Comparison of ENCODE assay signal across 16 cellular contexts in the genomic region with DNA sequence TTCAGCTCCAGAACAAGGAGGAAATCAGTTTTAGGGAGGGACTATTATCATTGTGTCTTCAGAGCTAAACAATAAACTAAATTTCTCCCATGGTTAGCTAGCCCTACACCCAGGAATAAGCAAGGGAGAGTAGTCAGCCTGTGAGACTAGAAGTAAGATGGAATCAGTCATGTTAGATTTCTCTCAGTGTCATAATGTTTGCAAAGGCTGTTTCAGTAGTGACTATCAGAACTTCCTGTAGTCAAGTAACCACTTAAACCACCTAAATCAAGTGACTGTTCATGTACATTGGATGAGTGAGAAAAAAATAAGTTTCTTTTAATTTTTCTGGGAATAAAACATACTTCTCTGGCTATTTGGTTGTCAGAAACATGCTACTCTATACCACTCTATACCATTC.
DNase-seq lines count a peak whose midpoint lies in the region; ATAC-seq and TF ChIP-seq lines count a peak whose summit lies in the region.
"Had no signal": no experiment of that assay in that cellular context is flagged by ENCODE, and none has a peak within 500 bp of the region (broad histone marks: within the 10 kb centered on the region; RNA-seq: fewer than 3 reads in every experiment).

No MANE protein-coding gene starts in this region.

- no peak overlapping the region for H3K27ac ChIP-seq in DND-41 (ENCODE audit: low read length)
- H3K27ac ChIP-seq in adrenal gland: no peak overlapping the region
- H3K27ac ChIP-seq: colonic mucosa had no signal

- TF ChIP-seq CTCF in DND-41 (IDR thresholded peaks at IDR 0.05; ENCODE audit: borderline replicate concordance, extremely low read depth, low read length, poor library complexity, severe bottlenecking) (no peak), adrenal gland (IDR thresholded peaks at IDR 0.05) (no peak)

- H3K36me3 Mint-ChIP-seq in activated naive CD4-positive, alpha-beta T cell treated with anti-CD3 and anti-CD28 coated beads for 36 hours (ENCODE audit: low read depth): no peaks in the 10 kb centered on the region
- H3K36me3 Mint-ChIP-seq: CD8-positive, alpha-beta memory T cell had no signal

- H3K27me3 ChIP-seq in DND-41 (ENCODE audit: insufficient read depth, low read length, poor library complexity): no peaks in the 10 kb centered on the region
- H3K27me3 ChIP-seq in adrenal gland: no peaks in the 10 kb centered on the region
- H3K27me3 ChIP-seq: colonic mucosa had no signal

- H3K27ac Mint-ChIP-seq in activated naive CD4-positive, alpha-beta T cell treated with anti-CD3 and anti-CD28 coated beads for 36 hours: no peak overlapping the region
- H3K27ac Mint-ChIP-seq: activated T-cell treated with anti-CD3 and anti-CD28 coated beads, Interleukin-2, amount 50 U/mL, for 72 hours; T-helper 1 cell treated with Interleukin-12 subunit alpha and Interleukin-12 subunit beta and Interleukin-4 antibody, amounts not matched to agents 30 μg/mL and 1 μg/mL, for 36 hours had no signal

- H3K4me1 Mint-ChIP-seq in activated naive CD4-positive, alpha-beta T cell treated with anti-CD3 and anti-CD28 coated beads for 36 hours (ENCODE audit: low read depth): no peaks in the 10 kb centered on the region
- H3K4me1 Mint-ChIP-seq: CD8-positive, alpha-beta memory T cell had no signal

- no peaks in the 10 kb centered on the region for H3K79me2 ChIP-seq in DND-41 (ENCODE audit: insufficient read depth, low read length)

- no peak for TF ChIP-seq POLR2A in adrenal gland (IDR thresholded peaks at IDR 0.05)

- CTCF ChIA-PET in activated naive CD4-positive, alpha-beta T cell treated with anti-CD3 and anti-CD28 coated beads for 36 hours (lab: Charles Lee): no interaction called here

- H3K9me3 ChIP-seq in DND-41 (ENCODE audit: insufficient read depth, low read length, severe bottlenecking) (no peaks in the 10 kb centered on the region), adrenal gland (replicated peaks in 1 of 3) (no peaks in the 10 kb centered on the region)
- H3K9me3 ChIP-seq: colonic mucosa had no signal

- H3K27me3 Mint-ChIP-seq in activated naive CD4-positive, alpha-beta T cell treated with anti-CD3 and anti-CD28 coated beads for 36 hours (ENCODE audit: low read depth): no peaks in the 10 kb centered on the region
- H3K27me3 Mint-ChIP-seq: CD8-positive, alpha-beta memory T cell had no signal

- H3K4me1 ChIP-seq in DND-41 (ENCODE audit: insufficient read depth, low read length) (no peaks in the 10 kb centered on the region), adrenal gland (replicated peaks in 1 of 2) (no peaks in the 10 kb centered on the region)
- H3K4me1 ChIP-seq: colonic mucosa had no signal

- ATAC-seq in DND-41 (ENCODE audit: insufficient read depth, low read depth): no peak
- peak; percentile 35 for ATAC-seq in GM19025 (IDR thresholded peaks at IDR 0.05; ENCODE audit: low read depth, unreplicated experiment)
- peak; percentile 42 for ATAC-seq in GM21825 (IDR thresholded peaks at IDR 0.05; ENCODE audit: unreplicated experiment)
- peak; percentile 37 for ATAC-seq in HG03108 (IDR thresholded peaks at IDR 0.05; ENCODE audit: unreplicated experiment)
- ATAC-seq: activated T-cell treated with anti-CD3 and anti-CD28 coated beads, Interleukin-2, amount 50 U/mL, for 72 hours; esophagus mucosa had no signal

- H3K36me3 ChIP-seq in DND-41 (ENCODE audit: insufficient read depth, low read length) (no peaks in the 10 kb centered on the region), adrenal gland (replicated peaks in 1 of 2) (no peaks in the 10 kb centered on the region)
- H3K36me3 ChIP-seq: colonic mucosa had no signal

- H3K4me3 Mint-ChIP-seq in activated naive CD4-positive, alpha-beta T cell treated with anti-CD3 and anti-CD28 coated beads for 36 hours: no peak overlapping the region
- H3K4me3 Mint-ChIP-seq: activated T-cell treated with anti-CD3 and anti-CD28 coated beads, Interleukin-2, amount 50 U/mL, for 72 hours; CD8-positive, alpha-beta memory T cell; T-helper 1 cell treated with Interleukin-12 subunit alpha and Interleukin-12 subunit beta and Interleukin-4 antibody, amounts not matched to agents 30 μg/mL and 1 μg/mL, for 36 hours had no signal

- H3K4me3 ChIP-seq in DND-41 (ENCODE audit: low read depth in 1 of 2, low read length in 2 of 2): no peak overlapping the region
- no peak overlapping the region for H3K4me3 ChIP-seq in adrenal gland
- H3K4me3 ChIP-seq: colonic mucosa had no signal

- H2AFZ ChIP-seq in DND-41 (ENCODE audit: low read depth, low read length): 0 out of 2 replicates have a peak overlapping the region, but pooled peaks have one; percentile 25

- H3K9me3 Mint-ChIP-seq in activated naive CD4-positive, alpha-beta T cell treated with anti-CD3 and anti-CD28 coated beads for 36 hours: peaks cover 5% of the 10 kb centered on the region
- H3K9me3 Mint-ChIP-seq: T-helper 1 cell treated with Interleukin-12 subunit alpha and Interleukin-12 subunit beta and Interleukin-4 antibody, amounts not matched to agents 30 μg/mL and 1 μg/mL, for 36 hours had no signal

- H4K20me1 ChIP-seq in DND-41 (ENCODE audit: insufficient read depth, low read length): no peaks in the 10 kb centered on the region

- intact Hi-C loops in adrenal gland (cut with DNase I): no loop called here
- intact Hi-C loops in activated naive CD4-positive, alpha-beta T cell treated with anti-CD3 and anti-CD28 coated beads for 36 hours (cut with micrococcal nuclease): no loop called here

- H3K4me2 ChIP-seq in DND-41 (ENCODE audit: insufficient read depth, low read length): no peak overlapping the region

- no peak overlapping the region for H3K9ac ChIP-seq in DND-41 (ENCODE audit: low read depth, low read length)

- DNase-seq in DND-41: no peak
- DNase-seq in activated gamma-delta T cell treated with Interleukin-2 at 50 U/mL for 16 hours: no peak
- no peak for DNase-seq in OCI-M1 (lab: John Stamatoyannopoulos, UW)
- no peak for DNase-seq in adrenal gland
- DNase-seq in activated naive CD4-positive, alpha-beta T cell treated with anti-CD3 and anti-CD28 coated beads for 36 hours: no peak
- DNase-seq: activated T-cell treated with anti-CD3 and anti-CD28 coated beads, Interleukin-2, amount 50 U/mL, for 72 hours; CD8-positive, alpha-beta memory T cell; colonic mucosa; KBM-7; NCI-H1436; RPMI8226 had no signal
